1 cellular context compared by ENCODE assay signal in the genomic region with DNA sequence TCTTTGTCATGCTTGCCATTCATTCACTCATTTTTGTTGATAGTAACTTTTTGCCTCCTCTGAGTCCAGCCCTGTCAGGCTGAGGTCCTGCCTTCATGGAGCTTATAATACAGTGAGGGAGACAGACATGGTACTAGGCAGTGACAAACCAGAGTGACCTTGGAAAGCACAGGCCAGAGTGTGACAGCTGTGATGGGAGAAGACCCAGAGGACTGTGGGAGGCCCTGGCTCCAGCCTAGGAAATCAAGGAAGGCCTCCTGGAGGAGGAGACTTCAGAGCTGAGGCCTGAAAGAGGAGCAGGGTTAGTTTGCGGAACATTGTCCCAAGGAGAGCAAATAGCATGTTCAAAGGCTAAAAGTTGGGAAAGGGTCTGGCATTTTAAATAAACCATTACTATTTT.
TF ChIP-seq lines count a peak whose summit lies in the region.

No MANE protein-coding gene starts in this region.

TF ChIP-seq in H1, 55 proteins besides CTCF, POLR2A, EP300 and RAD21:
- TF ChIP-seq SRF (IDR thresholded peaks at IDR 0.05; ENCODE audit: low read depth, low read length) (no peak), FOSL1 (IDR thresholded peaks at IDR 0.05; ENCODE audit: insufficient read depth, low read depth, low read length) (no peak), SP4 (IDR thresholded peaks at IDR 0.05; ENCODE audit: low read length) (no peak), POU5F1 (IDR thresholded peaks at IDR 0.05; ENCODE audit: low read depth, low read length) (no peak)
TF ChIP-seq in H1: peak in this region for 0.
